Comparison of ENCODE assay signal across 9 cellular contexts in the genomic region with DNA sequence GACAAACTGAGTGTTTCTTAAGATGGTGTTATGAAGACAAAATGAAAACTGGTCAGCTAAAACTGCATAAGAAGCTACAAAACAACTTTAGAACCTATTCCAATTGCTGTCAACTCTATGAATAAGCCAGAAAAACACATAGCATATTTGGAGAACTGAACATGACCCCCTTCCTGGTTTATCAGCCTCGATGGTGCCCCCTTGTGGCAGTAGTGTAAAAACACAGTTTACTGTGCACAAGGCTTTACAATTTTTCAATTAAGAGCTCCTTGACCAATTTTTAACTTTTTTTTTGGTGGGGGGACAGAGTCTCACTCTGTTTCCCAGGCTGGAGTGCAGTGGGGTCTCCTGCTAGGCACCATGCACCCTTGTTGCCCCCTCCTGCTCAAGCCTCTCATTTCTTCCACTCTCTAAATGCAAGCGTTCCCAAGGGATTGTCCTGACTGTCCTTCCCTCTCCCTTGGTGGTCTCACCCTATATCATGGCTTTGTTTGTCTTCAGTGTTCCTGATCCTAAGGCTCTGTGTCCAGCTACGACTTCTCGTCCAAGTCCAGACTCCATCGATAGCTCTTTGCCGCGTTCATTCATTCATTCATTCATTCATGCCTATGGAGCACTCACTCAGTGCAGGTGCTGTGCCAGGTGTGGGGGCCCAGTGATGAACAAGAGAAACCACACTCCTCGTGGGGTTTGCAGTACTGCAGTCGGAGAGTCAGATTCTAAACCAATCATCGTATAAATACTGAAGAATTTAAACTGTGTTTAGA. TPM values are rescaled to one million over a fixed set of nuclear protein-coding genes. Genes with fewer than 3 reads are reported as not detected.
DNase-seq lines count a peak whose midpoint lies in the region; ATAC-seq and TF ChIP-seq lines count a peak whose summit lies in the region.
"Had no signal": no experiment of that assay in that cellular context is flagged by ENCODE, and none has a peak within 500 bp of the region (broad histone marks: within the 10 kb centered on the region; RNA-seq: fewer than 3 reads in every experiment).

No MANE protein-coding gene starts in this region.

- H3K4me3 Mint-ChIP-seq in activated CD4-positive, alpha-beta T cell treated with anti-CD3 and anti-CD28 coated beads for 36 hours, result no peak overlapping the region
- no peak overlapping the region for H3K4me3 Mint-ChIP-seq in memory B cell

- peak; percentile 65 for TF ChIP-seq CTCF in GM20000 (IDR thresholded peaks at IDR 0.05; ENCODE audit: extremely low read depth, missing control alignments)
- peak; percentile 82 for TF ChIP-seq CTCF in choroid plexus epithelial cell (conservative IDR thresholded peaks at IDR 0.05; ENCODE audit: low read depth, low read length)

- intact Hi-C loops in activated CD4-positive, alpha-beta T cell treated with anti-CD3 and anti-CD28 coated beads for 36 hours (cut with DNase I, micrococcal nuclease), result no loop called here

- no peak overlapping the region for H3K27ac Mint-ChIP-seq in activated CD4-positive, alpha-beta T cell treated with anti-CD3 and anti-CD28 coated beads for 36 hours
- no peak overlapping the region for H3K27ac Mint-ChIP-seq in memory B cell

- peaks cover 18% of the 10 kb centered on the region for H3K4me1 Mint-ChIP-seq in activated CD4-positive, alpha-beta T cell treated with anti-CD3 and anti-CD28 coated beads for 36 hours
- peaks cover 14% of the 10 kb centered on the region for H3K4me1 Mint-ChIP-seq in memory B cell

- H3K27me3 Mint-ChIP-seq in activated CD4-positive, alpha-beta T cell treated with anti-CD3 and anti-CD28 coated beads for 36 hours, result no peaks in the 10 kb centered on the region
- H3K27me3 Mint-ChIP-seq in memory B cell, result peaks cover 1% of the 10 kb centered on the region

- DNase-seq in ACHN (peak; percentile 81), GM20000 (ENCODE audit: low spot score) (peak; percentile 78), NCI-H510A (lab: John Stamatoyannopoulos, UW) (peak; percentile 21), choroid plexus epithelial cell (ENCODE audit: low read depth) (peak; percentile 90), memory B cell (ENCODE audit: low spot score in 2 of 2) (peak; percentile 63 to 75)
- peak; percentile 90 for DNase-seq in activated CD4-positive, alpha-beta T cell treated with anti-CD3 and anti-CD28 coated beads for 36 hours
- peak; percentile 45 for DNase-seq in stimulated activated CD8-positive, alpha-beta memory T cell treated with anti-CD3 and anti-CD28 coated beads, Interleukin-4, amount 100 ng/mL, for 24 hours (ENCODE audit: low read depth)

- POLR2A ChIA-PET in activated CD4-positive, alpha-beta T cell treated with anti-CD3 and anti-CD28 coated beads for 36 hours (lab: Charles Lee), result interaction anchor here (0.6 to 1.0 kb wide), 4 partner anchors 17 to 36 kb away, joined by 4 read pairs; no protein-coding TSS in a partner anchor

- in situ Hi-C loops in ACHN (cut with HindIII; ENCODE audit: low pct_ligation_motif_present, low pct_unique_long_range_greater_than_20kb, low sequenced_read_pairs), result no loop called here

- CTCF ChIA-PET in activated CD4-positive, alpha-beta T cell treated with anti-CD3 and anti-CD28 coated beads for 36 hours (lab: Charles Lee), result interaction anchor here (0.5 to 2.0 kb wide), 25 partner anchors 10 to 1044 kb away, joined by 3 to 19 read pairs (median 4); no protein-coding TSS in a partner anchor

- H3K4me3 ChIP-seq in choroid plexus epithelial cell (ENCODE audit: low read depth, low read length), result no peak overlapping the region

- no peaks in the 10 kb centered on the region for H3K9me3 Mint-ChIP-seq in activated CD4-positive, alpha-beta T cell treated with anti-CD3 and anti-CD28 coated beads for 36 hours (ENCODE audit: low read depth)
- H3K9me3 Mint-ChIP-seq in memory B cell, result no peaks in the 10 kb centered on the region

- peaks cover 21% of the 10 kb centered on the region for H3K36me3 Mint-ChIP-seq in activated CD4-positive, alpha-beta T cell treated with anti-CD3 and anti-CD28 coated beads for 36 hours (ENCODE audit: low read depth)
- peaks cover 16% of the 10 kb centered on the region for H3K36me3 Mint-ChIP-seq in memory B cell

- ATAC-seq in activated CD4-positive, alpha-beta T cell treated with anti-CD3 and anti-CD28 coated beads for 36 hours, result peak; percentile 62
- peak; percentile 49 for ATAC-seq in memory B cell (ENCODE audit: low read depth)
- ATAC-seq in GM21381 (IDR thresholded peaks at IDR 0.05; ENCODE audit: unreplicated experiment), result no peak

RNA-seq across cellular contexts. Expression of gene EIF1, which starts 7.5 kb away (rescaled TPM):
- 100 to 1,000 TPM; 869 to 977 TPM for total RNA-seq in activated CD4-positive, alpha-beta T cell treated with anti-CD3 and anti-CD28 coated beads for 36 hours

RNA-seq across cellular contexts. Expression of gene GAST, which starts 16.0 kb away (rescaled TPM):
- total RNA-seq in activated CD4-positive, alpha-beta T cell treated with anti-CD3 and anti-CD28 coated beads for 36 hours, result not detected
- total RNA-seq: right cardiac atrium had no signal

RNA-seq across cellular contexts. Expression of gene HAP1, which starts 38.3 kb away (rescaled TPM):
- total RNA-seq in activated CD4-positive, alpha-beta T cell treated with anti-CD3 and anti-CD28 coated beads for 36 hours, result not detected
- total RNA-seq: right cardiac atrium had no signal

Comparison
In these comparisons a context has a peak if more than half of its experiments do, and no peak if none do; other contexts are left out.
1. DNase-seq: peak in every context shown above with its lines; median percentile 90 in activated CD4-positive, alpha-beta T cell treated with anti-CD3 and anti-CD28 coated beads for 36 hours; 90 in choroid plexus epithelial cell; 81 in ACHN; 78 in GM20000; 69 in memory B cell; 45 in stimulated activated CD8-positive, alpha-beta memory T cell treated with anti-CD3 and anti-CD28 coated beads, Interleukin-4, amount 100 ng/mL, for 24 hours; 21 in NCI-H510A.